12 cellular contexts compared by ENCODE assay signal in the genomic region with DNA sequence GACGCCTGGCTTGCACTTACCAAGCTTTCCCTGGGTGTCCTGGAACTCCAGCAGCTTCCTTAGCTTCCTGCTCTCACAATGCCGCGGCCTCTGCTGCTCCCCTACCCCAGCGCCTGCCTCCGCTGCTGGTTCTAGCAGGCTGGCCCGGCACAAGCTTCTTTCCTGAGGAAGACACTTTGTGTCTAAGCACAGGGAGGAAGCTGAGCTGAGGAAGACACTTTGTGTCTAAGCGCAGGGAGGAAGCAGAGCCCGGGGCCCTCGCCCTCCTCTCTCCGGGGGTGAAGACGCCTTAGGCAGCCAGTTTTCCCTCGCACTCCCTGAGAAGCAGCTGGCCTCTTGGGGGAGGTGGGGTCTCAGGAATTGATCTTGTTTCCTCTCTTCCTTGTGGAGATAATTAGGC.
DNase-seq lines count a peak whose midpoint lies in the region; ATAC-seq and TF ChIP-seq lines count a peak whose summit lies in the region.
"Had no signal": no experiment of that assay in that cellular context is flagged by ENCODE, and none has a peak within 500 bp of the region (broad histone marks: within the 10 kb centered on the region; RNA-seq: fewer than 3 reads in every experiment).

No MANE protein-coding gene starts in this region.

- no peak overlapping the region for H2BK120ac ChIP-seq in neuronal stem cell (ENCODE audit: low read depth, low read length)

- no peaks in the 10 kb centered on the region for H3K9me3 ChIP-seq in PC-9 (ENCODE audit: insufficient read depth, low read depth)
- no peaks in the 10 kb centered on the region for H3K9me3 ChIP-seq in neuronal stem cell (replicated peaks in 1 of 2; ENCODE audit: control insufficient read depth in 2 of 2, insufficient read depth in 1 of 2, low read depth in 1 of 2, low read length in 2 of 2)
- H3K9me3 ChIP-seq: transverse colon had no signal

- H3K27ac ChIP-seq in GM23338 (ENCODE audit: low read depth) (peak overlapping the region; percentile 72; the same call in 1 of the 2 replicates), PC-9 (0 out of 2 replicates have a peak overlapping the region, but pooled peaks have one; percentile 9), neuronal stem cell (replicated peaks; ENCODE audit: low read length) (no peak overlapping the region)
- H3K27ac ChIP-seq: transverse colon had no signal

- 0 out of 2 replicates have a peak, but pooled peaks cover 5% of the 10 kb centered on the region for H3K4me1 ChIP-seq in GM23338 (ENCODE audit: insufficient read depth)
- H3K4me1 ChIP-seq in PC-9 (replicated peaks; ENCODE audit: insufficient read depth), result no peaks in the 10 kb centered on the region
- H3K4me1 ChIP-seq in neuronal stem cell (ENCODE audit: control insufficient read depth in 2 of 2, insufficient read depth in 1 of 2, low read depth in 1 of 2, low read length in 2 of 2), result peaks cover 0 to 1% of the 10 kb centered on the region in 2 donors

- no peak overlapping the region for H3K4me3 ChIP-seq in GM23338
- H3K4me3 ChIP-seq in PC-9, result no peak overlapping the region
- H3K4me3 ChIP-seq in neuronal stem cell (ENCODE audit: low read length in 2 of 2), result no peak overlapping the region
- H3K4me3 ChIP-seq: transverse colon had no signal

- H3K4me2 ChIP-seq in GM23338 (no peak overlapping the region), PC-9 (no peak overlapping the region), neuronal stem cell (ENCODE audit: insufficient read depth, low read length, poor library complexity, severe bottlenecking) (no peak overlapping the region)

- CTCF ChIA-PET in PC-9 (lab: Charles Lee), result no interaction called here

- ATAC-seq in GM23338, result peak; percentile 10; the same call in 2 of the 3 replicates
- ATAC-seq in effector memory CD8-positive, alpha-beta T cell (replicated peaks), result peak; percentile 22

- DNase-seq in GM23338 (ENCODE audit: low spot score) (no peak), PC-9 (no peak), neuronal stem cell (ENCODE audit: low spot score) (no peak), NCI-H748 treated with DMSO at 0.1 percent for 48 hours (lab: John Stamatoyannopoulos, UW) (no peak), NOMO-1 treated with dmso at 0.1 percent for 144 hours (lab: John Stamatoyannopoulos, UW; ENCODE audit: unreplicated experiment) (no peak), NCI-H1048 (lab: John Stamatoyannopoulos, UW) (no peak)
- no peak for DNase-seq in effector memory CD8-positive, alpha-beta T cell
- DNase-seq in effector CD4-positive, alpha-beta T cell, result no peak
- DNase-seq: DMS 273 treated with DMSO at 0.1 percent for 48 hours, NCI-H446 treated with DMSO at 0.1 percent for 48 hours, transverse colon had no signal

- no peak overlapping the region for H3K9ac ChIP-seq in neuronal stem cell (ENCODE audit: low read depth, low read length, poor library complexity)

- peaks cover 25% of the 10 kb centered on the region for H3K36me3 Mint-ChIP-seq in GM23338 (ENCODE audit: low read depth)
- peaks cover 52% of the 10 kb centered on the region for H3K36me3 Mint-ChIP-seq in effector memory CD8-positive, alpha-beta T cell (ENCODE audit: insufficient read depth)

- no peak overlapping the region for H2AK5ac ChIP-seq in neuronal stem cell (ENCODE audit: low read depth, low read length)

- H3K4ac ChIP-seq in neuronal stem cell (ENCODE audit: low read length), result no peak overlapping the region

- H2BK15ac ChIP-seq in neuronal stem cell (ENCODE audit: low read length), result no peak overlapping the region

- no peaks in the 10 kb centered on the region; the same call in 2 of the 3 replicates for H3K9me3 Mint-ChIP-seq in GM23338
- no peaks in the 10 kb centered on the region for H3K9me3 Mint-ChIP-seq in effector memory CD8-positive, alpha-beta T cell

- no peak overlapping the region for H4K8ac ChIP-seq in neuronal stem cell (ENCODE audit: low read depth, low read length)

- H2AFZ ChIP-seq in GM23338, result no peak overlapping the region
- H2AFZ ChIP-seq in PC-9, result no peak overlapping the region
- no peak overlapping the region for H2AFZ ChIP-seq in neuronal stem cell (ENCODE audit: low read length)

- H3K9me2 ChIP-seq in GM23338 (ENCODE audit: insufficient read depth) (no peaks in the 10 kb centered on the region), PC-9 (ENCODE audit: insufficient read depth) (no peaks in the 10 kb centered on the region)

- H3F3A ChIP-seq in GM23338 (replicated peaks; ENCODE audit: low read depth) (no peaks in the 10 kb centered on the region), PC-9 (ENCODE audit: insufficient read depth, low read depth) (peaks cover 75% of the 10 kb centered on the region)

- H3K27me3 ChIP-seq in GM23338 (ENCODE audit: insufficient read depth) (no peaks in the 10 kb centered on the region), PC-9 (ENCODE audit: insufficient read depth, low read depth) (no peaks in the 10 kb centered on the region), neuronal stem cell (ENCODE audit: control insufficient read depth in 3 of 3, insufficient read depth in 3 of 3, low read depth in 1 of 3, low read length in 3 of 3) (no peaks in the 10 kb centered on the region)
- H3K27me3 ChIP-seq: transverse colon had no signal

- no peak overlapping the region for H2BK12ac ChIP-seq in neuronal stem cell (ENCODE audit: low read length)

- H3K18ac ChIP-seq in neuronal stem cell (ENCODE audit: low read length), result no peak overlapping the region

- H4K20me1 ChIP-seq in GM23338 (replicated peaks; ENCODE audit: insufficient read depth) (peaks cover 3% of the 10 kb centered on the region; the same call in 1 of the 2 replicates), PC-9 (ENCODE audit: insufficient read depth) (peaks cover 64% of the 10 kb centered on the region)

- no peak overlapping the region for H3K27ac Mint-ChIP-seq in GM23338
- H3K27ac Mint-ChIP-seq in effector memory CD8-positive, alpha-beta T cell, result peak overlapping the region; percentile 49 to 93
- H3K27ac Mint-ChIP-seq: B cell had no signal

- no peaks in the 10 kb centered on the region for H3K79me1 ChIP-seq in neuronal stem cell (ENCODE audit: low read depth, low read length)

- H2BK5ac ChIP-seq in neuronal stem cell (ENCODE audit: low read length), result no peak overlapping the region

- H4K91ac ChIP-seq in neuronal stem cell (ENCODE audit: low read depth, low read length, poor library complexity), result no peak overlapping the region

- H3K27me3 Mint-ChIP-seq in GM23338 (ENCODE audit: insufficient read depth, low read depth, poor library complexity), result peaks cover 17% of the 10 kb centered on the region
- H3K27me3 Mint-ChIP-seq in effector memory CD8-positive, alpha-beta T cell, result no peaks in the 10 kb centered on the region
- H3K27me3 Mint-ChIP-seq: B cell had no signal

- H3K4me3 Mint-ChIP-seq in GM23338, result no peak overlapping the region; the same call in 2 of the 3 replicates
- H3K4me3 Mint-ChIP-seq in effector memory CD8-positive, alpha-beta T cell, result peak overlapping the region in 1 of 2 donors; percentile 42
- H3K4me3 Mint-ChIP-seq: B cell had no signal

- H3K79me2 ChIP-seq in GM23338 (replicated peaks; ENCODE audit: insufficient read depth), result no peaks in the 10 kb centered on the region
- H3K79me2 ChIP-seq in PC-9 (ENCODE audit: low read depth), result 0 out of 2 replicates have a peak, but pooled peaks cover 4% of the 10 kb centered on the region

- TF ChIP-seq CTCF in GM23338 (conservative IDR thresholded peaks at IDR 0.05; ENCODE audit: low read depth in 2 of 2) (no peak), PC-9 (conservative IDR thresholded peaks at IDR 0.05) (no peak)

- POLR2A ChIA-PET in PC-9 (lab: Charles Lee; ENCODE audit: unreplicated experiment), result no interaction called here

- no peak overlapping the region for H3K14ac ChIP-seq in neuronal stem cell (ENCODE audit: low read length)

- no TSS peak for BruUV-seq in PC-9 (replicated peaks; lab: Mats Ljungman, UMichigan)

- no peaks in the 10 kb centered on the region; the same call in 1 of the 2 replicates for H3K36me3 ChIP-seq in GM23338 (ENCODE audit: insufficient read depth)
- H3K36me3 ChIP-seq in PC-9 (ENCODE audit: low read depth), result peaks cover 52% of the 10 kb centered on the region
- H3K36me3 ChIP-seq in neuronal stem cell (replicated peaks in 1 of 2; ENCODE audit: control insufficient read depth in 2 of 2, insufficient read depth in 2 of 2, low read length in 2 of 2), result peaks cover 35 to 86% of the 10 kb centered on the region in 2 donors

- H3K23ac ChIP-seq in neuronal stem cell (ENCODE audit: low read depth, low read length, poor library complexity), result peak overlapping the region; percentile 27

- no CpG with 5 or more reads among the region's 12 CpGs for WGBS in neuronal stem cell (ENCODE audit: extremely low coverage in 2 of 2, insufficient read length in 2 of 2, insufficient replicate concordance in 1 of 2), 2 donors

- intact Hi-C loops in PC-9 (cut with micrococcal nuclease; ENCODE audit: unreplicated experiment), result no loop called here

- peaks cover 26% of the 10 kb centered on the region for H3K4me1 Mint-ChIP-seq in GM23338
- peaks cover 0 to 18% of the 10 kb centered on the region in 2 donors for H3K4me1 Mint-ChIP-seq in effector memory CD8-positive, alpha-beta T cell (ENCODE audit: low read depth in 2 of 2)

TF ChIP-seq in GM23338, 12 proteins besides CTCF, POLR2A, EP300 and RAD21 (continues in another document):
- no peak for TF ChIP-seq EZH2phosphoT487 (IDR thresholded peaks at IDR 0.05; ENCODE audit: unreplicated experiment)
- no peak for TF ChIP-seq ZNF331 (CRISPR knock-in tag; IDR thresholded peaks at IDR 0.05; ENCODE audit: low read depth)
- TF ChIP-seq CREB1 (CRISPR knock-in tag; IDR thresholded peaks at IDR 0.05; ENCODE audit: low read depth), result no peak
- no peak for TF ChIP-seq EZH2 (IDR thresholded peaks at IDR 0.05; ENCODE audit: low read depth, unreplicated experiment)
- TF ChIP-seq ZNF114 (CRISPR knock-in tag; IDR thresholded peaks at IDR 0.05), result no peak
